Comparison of ENCODE assay signal across 1 cellular context in genomic region chr1:51331206-51332100, GRCh38.
TF ChIP-seq lines count a peak whose summit lies in the region.

No MANE protein-coding gene starts in this region.

TF ChIP-seq in K562, 482 proteins besides CTCF, POLR2A, EP300 and RAD21 (continued from another document and continues in another):
- TF ChIP-seq NKRF (IDR thresholded peaks at IDR 0.05; ENCODE audit: borderline replicate concordance) (peak; percentile 15; the same call in 1 of the 2 replicates), NCOA6 (IDR thresholded peaks at IDR 0.05) (no peak), STAT5A (IDR thresholded peaks at IDR 0.05; ENCODE audit: borderline replicate concordance, low read length) (peak; percentile 63), NFE2 (IDR thresholded peaks at IDR 0.05; ENCODE audit: low read depth) (peak; percentile 94), NR2C2 (CRISPR knock-in tag; IDR thresholded peaks at IDR 0.05) (no peak; the same call in 1 of the 2 replicates), NR2C2 (tag; IDR thresholded peaks at IDR 0.05) (peak; percentile 92), HDAC8 (tag; IDR thresholded peaks at IDR 0.05) (peak; percentile 69; the same call in 1 of the 2 replicates), RBM25 (IDR thresholded peaks at IDR 0.05; ENCODE audit: low read depth, low read length, severe bottlenecking) (peak; percentile 81), RCOR1 (IDR thresholded peaks at IDR 0.05; ENCODE audit: borderline replicate concordance in 1 of 2, low read depth in 2 of 2, low read length in 2 of 2) (peak in 1 of 2 experiments; percentile 91; a peak in 1 of 4 replicates), POLR2AphosphoS2 (IDR thresholded peaks at IDR 0.05; ENCODE audit: low read length) (no peak), CC2D1A (IDR thresholded peaks at IDR 0.05) (no peak), ZNF766 (CRISPR knock-in tag; conservative IDR thresholded peaks at IDR 0.05) (0 out of 2 replicates have a peak, but pooled peaks have one; percentile 80), ZNF518B (CRISPR knock-in tag; IDR thresholded peaks at IDR 0.05) (no peak), CBFA2T3 (IDR thresholded peaks at IDR 0.05) (peak; percentile 90), TAF7 (tag; IDR thresholded peaks at IDR 0.05) (peak; percentile 73; the same call in 1 of the 2 replicates), FOXM1 (IDR thresholded peaks at IDR 0.05; ENCODE audit: low read depth) (no peak; the same call in 1 of the 2 replicates), FOXM1 (CRISPR knock-in tag; IDR thresholded peaks at IDR 0.05; ENCODE audit: low read depth) (no peak), ATF3 (IDR thresholded peaks at IDR 0.05) (peak; percentile 99), ATF3 (CRISPR knock-in tag; conservative IDR thresholded peaks at IDR 0.05) (peak; percentile 98), ZKSCAN1 (IDR thresholded peaks at IDR 0.05; ENCODE audit: low read depth, low read length) (peak; percentile 43; the same call in 1 of the 2 replicates), DMBX1 (CRISPR knock-in tag; IDR thresholded peaks at IDR 0.05; ENCODE audit: borderline replicate concordance) (peak; percentile 52; the same call in 1 of the 2 replicates), E2F5 (CRISPR knock-in tag; IDR thresholded peaks at IDR 0.05) (no peak), PRDM10 (IDR thresholded peaks at IDR 0.05; ENCODE audit: partially characterized antibody) (peak; percentile 39), PTTG1 (tag; IDR thresholded peaks at IDR 0.05; ENCODE audit: low read depth) (no peak), SMARCA4 (IDR thresholded peaks at IDR 0.05) (peak; percentile 93), BACH1 (tag; IDR thresholded peaks at IDR 0.05) (peak; percentile 86), ATF1 (CRISPR knock-in tag; IDR thresholded peaks at IDR 0.05) (no peak), ATF1 (tag; IDR thresholded peaks at IDR 0.05) (peak; percentile 78), MXI1 (IDR thresholded peaks at IDR 0.05; ENCODE audit: low read depth, low read length) (no peak), ZNF224 (CRISPR knock-in tag; IDR thresholded peaks at IDR 0.05) (no peak), ZNF431 (CRISPR knock-in tag; IDR thresholded peaks at IDR 0.05) (no peak), MAFG (tag; conservative IDR thresholded peaks at IDR 0.05) (peak; percentile 92), SMARCE1 (IDR thresholded peaks at IDR 0.05) (peak; percentile 95), AFF1 (IDR thresholded peaks at IDR 0.05; ENCODE audit: low read depth in 1 of 2, partially characterized antibody in 2 of 2) (peak in 1 of 2 experiments; percentile 56), USF1 (CRISPR knock-in tag; IDR thresholded peaks at IDR 0.05) (peak; percentile 80), FOSL1 (tag; conservative IDR thresholded peaks at IDR 0.05) (peak; percentile 99), E2F6 (IDR thresholded peaks at IDR 0.05; ENCODE audit: borderline replicate concordance in 1 of 2, extremely low read depth in 1 of 2, insufficient read depth in 1 of 2, insufficient read length in 1 of 2, low read depth in 1 of 2, low read length in 1 of 2, poor library complexity in 1 of 2, severe bottlenecking in 1 of 2) (peak; percentile 6 to 56), ZNF785 (CRISPR knock-in tag; IDR thresholded peaks at IDR 0.05) (no peak), TCF15 (CRISPR knock-in tag; IDR thresholded peaks at IDR 0.05) (no peak), JUN (IDR thresholded peaks at IDR 0.05; ENCODE audit: borderline replicate concordance, low read depth, low read length) (peak; percentile 99), JUN (CRISPR knock-in tag; IDR thresholded peaks at IDR 0.05; ENCODE audit: borderline replicate concordance) (no peak; the same call in 1 of the 2 replicates), MYC (IDR thresholded peaks at IDR 0.05; ENCODE audit: low read depth, low read length) (peak; percentile 89), MYC (CRISPR knock-in tag; IDR thresholded peaks at IDR 0.05; ENCODE audit: borderline replicate concordance, low read depth) (peak; percentile 79; the same call in 1 of the 2 replicates), ZBTB33 (CRISPR knock-in tag; IDR thresholded peaks at IDR 0.05) (no peak), SRF (CRISPR knock-in tag; IDR thresholded peaks at IDR 0.05) (peak in 1 of 2 experiments; percentile 59; a peak in 1 of 4 replicates), TCF3 (CRISPR knock-in tag; IDR thresholded peaks at IDR 0.05) (peak; percentile 88)
